Comparison of ENCODE assay signal across 7 cellular contexts in the genomic region with DNA sequence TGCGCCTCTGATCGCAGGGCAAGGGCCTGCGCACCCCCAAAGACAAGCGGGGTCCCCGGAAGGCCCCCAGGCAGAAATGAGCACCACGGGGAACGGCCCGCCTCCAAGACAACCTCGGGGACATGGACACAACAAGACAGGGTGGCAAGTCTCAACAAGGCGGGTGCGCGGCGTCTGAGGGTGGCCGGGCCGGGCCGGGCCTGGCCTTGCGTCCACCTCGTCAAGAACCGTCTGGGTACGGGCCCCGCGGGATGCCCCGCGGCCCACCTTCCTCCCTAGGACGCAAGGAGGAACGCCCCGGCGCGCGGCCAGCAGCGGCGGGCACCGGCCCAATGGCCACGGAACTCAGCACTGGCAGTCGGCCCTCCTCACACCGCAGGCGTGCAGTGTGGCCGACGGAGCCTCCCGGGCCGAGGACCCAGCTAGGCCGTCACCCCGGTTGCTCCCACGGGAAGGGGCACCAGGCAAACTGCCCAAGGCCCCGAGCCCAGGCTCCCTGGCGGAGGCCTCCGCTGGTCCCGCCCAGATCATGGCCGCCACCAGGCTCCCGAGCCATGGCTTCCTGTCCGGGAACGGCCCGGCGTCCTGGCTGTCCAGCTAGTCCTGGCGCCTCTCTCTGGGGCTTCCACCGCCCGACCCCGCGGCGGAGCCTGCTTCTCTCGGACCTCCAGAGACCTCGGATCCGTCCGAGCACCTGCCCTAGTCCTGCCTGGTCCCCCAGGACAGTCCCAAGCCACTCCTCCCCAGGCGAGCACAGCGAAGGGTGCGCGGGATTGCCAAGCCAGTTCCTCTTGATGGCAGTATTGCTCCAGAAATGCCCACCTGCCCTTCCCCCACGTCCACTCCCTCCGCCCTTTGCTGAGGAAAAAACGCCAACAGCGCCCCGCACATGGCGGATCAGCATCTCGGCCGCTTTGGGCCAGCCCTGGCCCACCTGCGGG.
DNase-seq lines count a peak whose midpoint lies in the region; ATAC-seq and TF ChIP-seq lines count a peak whose summit lies in the region.
"Not testable (repeated sequence)": the region's sequence is repeated elsewhere in the genome, so short reads cannot be mapped to it uniquely, and the experiment has no call there.

No MANE protein-coding gene starts in this region.

- H3K36me3 ChIP-seq in gastroesophageal sphincter, right lobe of liver, sigmoid colon: not testable (repeated sequence)

- peak overlapping the region in 1 of 4 donors; percentile 53 for H3K27ac ChIP-seq in gastroesophageal sphincter
- H3K27ac ChIP-seq in right lobe of liver, result not testable (repeated sequence)
- peak overlapping the region in 1 of 4 donors; percentile 68 for H3K27ac ChIP-seq in sigmoid colon

- H3K9me3 ChIP-seq in gastroesophageal sphincter, right lobe of liver, sigmoid colon: not testable (repeated sequence)

- DNase-seq in activated T-helper 1 cell treated with Interleukin-2 at 50 U/mL for 16 hours (ENCODE audit: low read depth) (peak; percentile 37), sigmoid colon (peak; percentile 95)
- not testable (repeated sequence) for DNase-seq in right lobe of liver

- TF ChIP-seq POLR2A in gastroesophageal sphincter (IDR thresholded peaks at IDR 0.05); right lobe of liver (IDR thresholded peaks at IDR 0.05); sigmoid colon (IDR thresholded peaks at IDR 0.05): not testable (repeated sequence)

- TF ChIP-seq CTCF in gastroesophageal sphincter (IDR thresholded peaks at IDR 0.05); right lobe of liver (IDR thresholded peaks at IDR 0.05); sigmoid colon (IDR thresholded peaks at IDR 0.05): not testable (repeated sequence)

- intact Hi-C loops in right lobe of liver (cut with DNase I); sigmoid colon (cut with DNase I): not testable (repeated sequence)

- H3K4me1 ChIP-seq in gastroesophageal sphincter, right lobe of liver, sigmoid colon: not testable (repeated sequence)

- not testable (repeated sequence) for TF ChIP-seq EP300 in gastroesophageal sphincter (IDR thresholded peaks at IDR 0.05); sigmoid colon (IDR thresholded peaks at IDR 0.05)

- not testable (repeated sequence) for H3K27me3 ChIP-seq in gastroesophageal sphincter, right lobe of liver, sigmoid colon

- WGBS in gastroesophageal sphincter (ENCODE audit: low coverage in 1 of 2), 2 donors, result 61% methylated on average over 19 of the region's 77 CpGs; no CpG with 5 or more reads in 1 of the 2 donors
- WGBS in right lobe of liver (ENCODE audit: insufficient coverage, low coverage, low lambda C conversion rate, missing lambda C conversion rate), result 56% methylated on average over 20 of the region's 77 CpGs
- WGBS in sigmoid colon, 2 donors, result 88 to 97% methylated on average over 14 to 16 of the region's 77 CpGs

- not testable (repeated sequence) for H3K4me3 ChIP-seq in gastroesophageal sphincter, right lobe of liver
- peak overlapping the region in 1 of 4 donors; percentile 14 for H3K4me3 ChIP-seq in sigmoid colon

- ATAC-seq in GM21529 (IDR thresholded peaks at IDR 0.05; ENCODE audit: unreplicated experiment), result peak; percentile 62
- ATAC-seq in HG03159 (IDR thresholded peaks at IDR 0.05; ENCODE audit: unreplicated experiment), result peak; percentile 58
- peak; percentile 100 for ATAC-seq in SK-N-SH treated with all-trans-retinoic acid at 6 μM for 48 hours
- peak; percentile 92 for ATAC-seq in gastroesophageal sphincter
- peak in 3 of 4 donors; percentile 50 to 59 (median 54) for ATAC-seq in right lobe of liver

TF ChIP-seq in SK-N-SH treated with all-trans-retinoic acid at 6 μM for 48 hours, 23 proteins besides CTCF, POLR2A, EP300 and RAD21:
- TF ChIP-seq, protein P1, sequence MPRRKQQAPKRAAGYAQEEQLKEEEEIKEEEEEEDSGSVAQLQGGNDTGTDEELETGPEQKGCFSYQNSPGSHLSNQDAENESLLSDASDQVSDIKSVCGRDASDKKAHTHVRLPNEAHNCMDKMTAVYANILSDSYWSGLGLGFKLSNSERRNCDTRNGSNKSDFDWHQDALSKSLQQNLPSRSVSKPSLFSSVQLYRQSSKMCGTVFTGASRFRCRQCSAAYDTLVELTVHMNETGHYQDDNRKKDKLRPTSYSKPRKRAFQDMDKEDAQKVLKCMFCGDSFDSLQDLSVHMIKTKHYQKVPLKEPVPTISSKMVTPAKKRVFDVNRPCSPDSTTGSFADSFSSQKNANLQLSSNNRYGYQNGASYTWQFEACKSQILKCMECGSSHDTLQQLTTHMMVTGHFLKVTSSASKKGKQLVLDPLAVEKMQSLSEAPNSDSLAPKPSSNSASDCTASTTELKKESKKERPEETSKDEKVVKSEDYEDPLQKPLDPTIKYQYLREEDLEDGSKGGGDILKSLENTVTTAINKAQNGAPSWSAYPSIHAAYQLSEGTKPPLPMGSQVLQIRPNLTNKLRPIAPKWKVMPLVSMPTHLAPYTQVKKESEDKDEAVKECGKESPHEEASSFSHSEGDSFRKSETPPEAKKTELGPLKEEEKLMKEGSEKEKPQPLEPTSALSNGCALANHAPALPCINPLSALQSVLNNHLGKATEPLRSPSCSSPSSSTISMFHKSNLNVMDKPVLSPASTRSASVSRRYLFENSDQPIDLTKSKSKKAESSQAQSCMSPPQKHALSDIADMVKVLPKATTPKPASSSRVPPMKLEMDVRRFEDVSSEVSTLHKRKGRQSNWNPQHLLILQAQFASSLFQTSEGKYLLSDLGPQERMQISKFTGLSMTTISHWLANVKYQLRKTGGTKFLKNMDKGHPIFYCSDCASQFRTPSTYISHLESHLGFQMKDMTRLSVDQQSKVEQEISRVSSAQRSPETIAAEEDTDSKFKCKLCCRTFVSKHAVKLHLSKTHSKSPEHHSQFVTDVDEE (CRISPR knock-in tag; IDR thresholded peaks at IDR 0.05), result peak; percentile 85
- TF ChIP-seq CSDC2 (CRISPR knock-in tag; IDR thresholded peaks at IDR 0.05) (0 out of 2 replicates have a peak, but pooled peaks have one; percentile 73), GLIS3 (CRISPR knock-in tag; IDR thresholded peaks at IDR 0.05) (peak; percentile 81; the same call in 1 of the 2 replicates)
